ENCODE assay signal across 18 cellular contexts in genomic region chr18:37254973-37255372, GRCh38.
A peak's percentile ranks its signal among the peaks of the same experiment; 100 is the strongest.
DNase-seq lines count a peak whose midpoint lies in the region; ATAC-seq and TF ChIP-seq lines count a peak whose summit lies in the region.
"Had no signal": no experiment of that assay in that cellular context is flagged by ENCODE, and none has a peak within 500 bp of the region (broad histone marks: within the 10 kb centered on the region; RNA-seq: fewer than 3 reads in every experiment).

No MANE protein-coding gene starts in this region.

- H3K9me3 ChIP-seq in upper lobe of right lung, result no peaks in the 10 kb centered on the region
- H3K9me3 ChIP-seq: gastroesophageal sphincter, left ventricle myocardium inferior had no signal

- H3K4me1 ChIP-seq in upper lobe of right lung, result no peaks in the 10 kb centered on the region

- TF ChIP-seq CTCF in chondrocyte (IDR thresholded peaks at IDR 0.05), result no peak
- TF ChIP-seq CTCF in upper lobe of right lung (IDR thresholded peaks at IDR 0.05), result no peak

- H3K4me3 Mint-ChIP-seq in stimulated activated naive CD8-positive, alpha-beta T cell treated with anti-CD3 and anti-CD28 coated beads, Interleukin-15, Interleukin-2, amounts not matched to agents 100 ng/mL and 50 ng/mL, for 24 hours, result peak overlapping the region; percentile 65
- H3K4me3 Mint-ChIP-seq in chondrocyte (ENCODE audit: unreplicated experiment), result peak overlapping the region; percentile 60
- peak overlapping the region; percentile 6 for H3K4me3 Mint-ChIP-seq in natural killer cell treated with Interleukin-12 subunit alpha and Interleukin-12 subunit beta and Interleukin-15 and Interleukin-18, amount 100 ng/mL, for 72 hours
- H3K4me3 Mint-ChIP-seq: HFFc6 had no signal

- DNase-seq in stimulated activated naive CD8-positive, alpha-beta T cell treated with anti-CD3 and anti-CD28 coated beads, Interleukin-15, Interleukin-2, amounts not matched to agents 100 U/mL and 50 U/mL, for 24 hours, result no peak
- no peak for DNase-seq in chondrocyte (ENCODE audit: low spot score)
- no peak for DNase-seq in natural killer cell treated with Interleukin-12 subunit alpha and Interleukin-12 subunit beta and Interleukin-15 and Interleukin-18, amount 100 ng/mL, for 72 hours (ENCODE audit: low spot score)
- DNase-seq in upper lobe of right lung, result peak; percentile 9
- no peak for DNase-seq in AML-193 (lab: John Stamatoyannopoulos, UW)
- DNase-seq in NCI-H2107 (lab: John Stamatoyannopoulos, UW), result no peak
- DNase-seq: activated CD8-positive, alpha-beta memory T cell treated with anti-CD3 and anti-CD28 coated beads for 24 hours; activated effector memory CD4-positive, alpha-beta T cell treated with Interleukin-2 at 50 U/mL for 16 hours; COR-L47; EL; HFFc6; left ventricle myocardium inferior; NCI-H187; SW 1271 had no signal

- H3K36me3 ChIP-seq in upper lobe of right lung, result no peaks in the 10 kb centered on the region
- H3K36me3 ChIP-seq: gastroesophageal sphincter, left ventricle myocardium inferior had no signal

- peaks cover 47% of the 10 kb centered on the region for H3K27me3 Mint-ChIP-seq in stimulated activated naive CD8-positive, alpha-beta T cell treated with anti-CD3 and anti-CD28 coated beads, Interleukin-15, Interleukin-2, amounts not matched to agents 100 ng/mL and 50 ng/mL, for 24 hours
- peaks cover 55% of the 10 kb centered on the region for H3K27me3 Mint-ChIP-seq in chondrocyte (ENCODE audit: low read depth)
- H3K27me3 Mint-ChIP-seq in natural killer cell treated with Interleukin-12 subunit alpha and Interleukin-12 subunit beta and Interleukin-15 and Interleukin-18, amount 100 ng/mL, for 72 hours, result peaks cover 39 to 45% of the 10 kb centered on the region in 2 donors

- intact Hi-C loops in upper lobe of right lung (cut with DNase I), result no loop called here

- H3K27ac Mint-ChIP-seq in stimulated activated naive CD8-positive, alpha-beta T cell treated with anti-CD3 and anti-CD28 coated beads, Interleukin-15, Interleukin-2, amounts not matched to agents 100 ng/mL and 50 ng/mL, for 24 hours, result no peak overlapping the region
- H3K27ac Mint-ChIP-seq in chondrocyte (ENCODE audit: unreplicated experiment), result no peak overlapping the region
- H3K27ac Mint-ChIP-seq in natural killer cell treated with Interleukin-12 subunit alpha and Interleukin-12 subunit beta and Interleukin-15 and Interleukin-18, amount 100 ng/mL, for 72 hours, result no peak overlapping the region
- H3K27ac Mint-ChIP-seq: HFFc6 had no signal

- ATAC-seq in stimulated activated naive CD8-positive, alpha-beta T cell treated with anti-CD3 and anti-CD28 coated beads, Interleukin-15, Interleukin-2, amounts not matched to agents 100 U/mL and 50 U/mL, for 24 hours, result no peak
- no peak for ATAC-seq in natural killer cell treated with Interleukin-12 subunit alpha and Interleukin-12 subunit beta and Interleukin-15 and Interleukin-18, amount 100 ng/mL, for 72 hours
- ATAC-seq in upper lobe of right lung, result no peak
- ATAC-seq in HG03469 (IDR thresholded peaks at IDR 0.05; ENCODE audit: unreplicated experiment), result no peak
- ATAC-seq: gastroesophageal sphincter had no signal

- no peaks in the 10 kb centered on the region for H3K36me3 Mint-ChIP-seq in stimulated activated naive CD8-positive, alpha-beta T cell treated with anti-CD3 and anti-CD28 coated beads, Interleukin-15, Interleukin-2, amounts not matched to agents 100 ng/mL and 50 ng/mL, for 24 hours (ENCODE audit: low read depth)
- no peaks in the 10 kb centered on the region for H3K36me3 Mint-ChIP-seq in chondrocyte (ENCODE audit: low read depth)
- H3K36me3 Mint-ChIP-seq in natural killer cell treated with Interleukin-12 subunit alpha and Interleukin-12 subunit beta and Interleukin-15 and Interleukin-18, amount 100 ng/mL, for 72 hours, result no peaks in the 10 kb centered on the region

- peaks cover 37% of the 10 kb centered on the region for H3K27me3 ChIP-seq in upper lobe of right lung

- peaks cover 5% of the 10 kb centered on the region for H3K4me1 Mint-ChIP-seq in stimulated activated naive CD8-positive, alpha-beta T cell treated with anti-CD3 and anti-CD28 coated beads, Interleukin-15, Interleukin-2, amounts not matched to agents 100 ng/mL and 50 ng/mL, for 24 hours (ENCODE audit: low read depth)
- peaks cover 10% of the 10 kb centered on the region for H3K4me1 Mint-ChIP-seq in chondrocyte (ENCODE audit: low read depth)
- H3K4me1 Mint-ChIP-seq in natural killer cell treated with Interleukin-12 subunit alpha and Interleukin-12 subunit beta and Interleukin-15 and Interleukin-18, amount 100 ng/mL, for 72 hours (ENCODE audit: low read depth in 2 of 2), result peaks cover 0 to 5% of the 10 kb centered on the region in 2 donors

- no peak overlapping the region for H3K27ac ChIP-seq in upper lobe of right lung
- H3K27ac ChIP-seq: gastroesophageal sphincter, left ventricle myocardium inferior, RWPE1 had no signal

- no peaks in the 10 kb centered on the region for H3K9me3 Mint-ChIP-seq in stimulated activated naive CD8-positive, alpha-beta T cell treated with anti-CD3 and anti-CD28 coated beads, Interleukin-15, Interleukin-2, amounts not matched to agents 100 ng/mL and 50 ng/mL, for 24 hours
- H3K9me3 Mint-ChIP-seq in chondrocyte (ENCODE audit: low read depth), result no peaks in the 10 kb centered on the region
- no peaks in the 10 kb centered on the region for H3K9me3 Mint-ChIP-seq in natural killer cell treated with Interleukin-12 subunit alpha and Interleukin-12 subunit beta and Interleukin-15 and Interleukin-18, amount 100 ng/mL, for 72 hours
- H3K9me3 Mint-ChIP-seq: HFFc6 had no signal

- H3K4me3 ChIP-seq in upper lobe of right lung, result no peak overlapping the region

Comparison
In these comparisons a context has a peak if more than half of its experiments do, and no peak if none do; other contexts are left out.
1. H3K4me3 Mint-ChIP-seq: peak in every context shown above with its lines; median percentile 65 in stimulated activated naive CD8-positive, alpha-beta T cell treated with anti-CD3 and anti-CD28 coated beads, Interleukin-15, Interleukin-2, amounts not matched to agents 100 ng/mL and 50 ng/mL, for 24 hours; 60 in chondrocyte; 6 in natural killer cell treated with Interleukin-12 subunit alpha and Interleukin-12 subunit beta and Interleukin-15 and Interleukin-18, amount 100 ng/mL, for 72 hours.